In the genomic region with DNA sequence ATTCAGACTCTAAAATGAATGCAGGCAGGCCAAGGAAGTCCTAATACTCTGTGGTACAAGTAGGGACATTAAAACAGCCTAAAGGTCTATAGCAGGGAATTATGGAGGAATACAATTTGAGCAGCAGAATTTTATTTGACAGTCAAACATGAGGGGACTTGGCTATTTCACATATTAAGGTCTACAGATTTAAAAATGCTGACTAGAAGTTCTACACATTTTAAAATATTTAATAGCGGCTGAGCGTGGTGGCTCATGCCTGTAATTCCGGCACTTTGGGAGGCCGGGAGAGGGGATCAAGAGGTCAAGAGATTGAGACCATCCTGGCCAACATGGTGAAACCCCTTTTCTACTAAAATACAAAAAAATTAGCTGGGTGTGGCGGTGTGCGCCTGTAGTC, we compare ENCODE assay signal across 35 cellular contexts.
"Had no signal": no experiment of that assay in that cellular context is flagged by ENCODE, and none has a peak within 500 bp of the region (broad histone marks: within the 10 kb centered on the region; RNA-seq: fewer than 3 reads in every experiment).

No MANE protein-coding gene starts in this region.

- H3K27me3 ChIP-seq: MG63 had no signal

- H3K4me2 ChIP-seq: KMS-11 had no signal

- H3K4me3 ChIP-seq: MG63 had no signal

- H3K9ac ChIP-seq: KMS-11 had no signal

- H3K27ac ChIP-seq: KMS-11 had no signal

- DNase-seq: Karpas-422, Kasumi-1, MG63, MM.1S, MV-4-11, NCI-H1048, NCI-H1092, NCI-H1092 treated with DMSO at 0.1 percent for 48 hours, NCI-H1105, NCI-H1105 treated with DMSO at 0.1 percent for 48 hours, NCI-H1417, NCI-H1417 treated with DMSO at 0.1 percent for 48 hours, NCI-H1436, NCI-H1436 treated with DMSO at 0.1 percent for 48 hours, NCI-H146, NCI-H1694, NCI-H1694 treated with DMSO at 0.1 percent for 48 hours, NCI-H187, NCI-H187 treated with DMSO at 0.1 percent for 48 hours, NCI-H1930, NCI-H2029, NCI-H2029 treated with DMSO at 0.1 percent for 48 hours, NCI-H2081, NCI-H2081 treated with DMSO at 0.1 percent for 48 hours, NCI-H2107, NCI-H2171, NCI-H2171 treated with DMSO at 0.1 percent for 48 hours, NCI-H2227 treated with DMSO at 0.1 percent for 48 hours, NCI-H226, NCI-H345, NCI-H446, NCI-H446 treated with DMSO at 0.1 percent for 48 hours, NCI-H510A, NCI-H510A treated with DMSO at 0.1 percent for 48 hours had no signal

- H3K9me3 ChIP-seq: MG63 had no signal
